Comparison of ENCODE assay signal across 17 cellular contexts in the genomic region with DNA sequence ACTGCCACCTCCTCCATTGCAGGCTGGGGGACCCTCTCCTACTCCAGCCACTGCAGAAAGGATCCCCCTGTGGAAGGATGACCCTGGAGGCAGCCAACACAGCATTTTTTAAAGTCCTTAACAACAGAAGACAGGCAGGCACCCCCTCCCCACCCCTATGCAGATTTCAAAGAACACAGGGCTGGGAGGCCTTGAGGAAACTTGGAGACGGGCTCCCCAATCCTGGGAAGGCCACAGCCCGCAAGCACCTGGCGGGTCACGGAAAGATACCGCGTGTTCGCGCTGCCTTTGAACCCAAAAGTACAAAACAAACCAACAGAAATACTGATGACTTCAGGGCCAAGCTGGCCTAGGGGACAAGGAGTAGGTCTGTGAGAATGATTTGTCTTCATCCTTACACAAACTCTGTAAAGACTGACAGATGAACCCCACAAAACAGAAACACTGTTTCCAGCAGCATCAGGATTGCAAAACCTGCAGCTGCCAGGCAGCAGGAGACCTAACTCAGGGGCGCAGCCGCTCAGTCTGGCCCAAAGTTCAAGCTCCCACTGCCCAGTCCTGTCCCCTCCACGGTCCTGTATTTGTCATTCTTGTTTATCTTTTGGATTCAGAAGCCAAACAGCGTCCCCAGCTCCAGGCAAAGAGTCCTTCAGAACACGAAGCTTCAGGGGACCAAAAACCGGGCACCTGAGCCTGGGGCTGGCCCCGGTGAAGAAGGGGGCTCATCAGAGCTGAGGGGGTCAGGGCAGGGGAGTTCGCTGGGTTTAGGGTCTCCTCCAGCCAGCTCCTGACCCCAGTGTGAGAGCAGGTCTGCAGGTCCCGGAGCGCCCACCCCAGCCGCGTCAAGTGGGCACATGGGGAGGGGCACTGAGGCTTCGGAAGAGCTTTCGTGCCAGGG. TPM values are rescaled to one million over a fixed set of nuclear protein-coding genes. Genes with fewer than 3 reads are reported as not detected.
DNase-seq lines count a peak whose midpoint lies in the region; ATAC-seq, FAIRE-seq and TF ChIP-seq lines count a peak whose summit lies in the region.
"Had no signal": no experiment of that assay in that cellular context is flagged by ENCODE, and none has a peak within 500 bp of the region (broad histone marks: within the 10 kb centered on the region; RNA-seq: fewer than 3 reads in every experiment).

No MANE protein-coding gene starts in this region.

- H3K36me3 ChIP-seq in SK-N-SH (replicated peaks in 1 of 2; ENCODE audit: control insufficient read depth in 1 of 2, insufficient read depth in 2 of 2, low read length in 1 of 2) (no peaks in the 10 kb centered on the region), H1 (ENCODE audit: control insufficient read depth in 2 of 4, insufficient read depth in 4 of 4, low read length in 3 of 4) (no peaks in the 10 kb centered on the region), mesenchymal stem cell (ENCODE audit: control insufficient read depth in 1 of 2, insufficient read depth in 2 of 2, low read depth in 1 of 2, low read length in 2 of 2) (peaks cover 0 to 69% of the 10 kb centered on the region in 2 experiments), thoracic aorta (no peaks in the 10 kb centered on the region), mammary epithelial cell (ENCODE audit: insufficient read depth, low read length) (no peaks in the 10 kb centered on the region)
- H3K36me3 ChIP-seq: neutrophil had no signal

- H2AFZ ChIP-seq in SK-N-SH (ENCODE audit: low read depth) (no peak overlapping the region), H1 (ENCODE audit: low read length) (no peak overlapping the region), mesenchymal stem cell (ENCODE audit: low read depth, low read length) (no peak overlapping the region), mammary epithelial cell (ENCODE audit: low read depth, low read length) (no peak overlapping the region)

- TF ChIP-seq CTCF in SK-N-SH (IDR thresholded peaks at IDR 0.05) (no peak), H1 (IDR thresholded peaks at IDR 0.05; ENCODE audit: control extremely low read depth in 1 of 3, insufficient read depth in 1 of 3, low read depth in 1 of 3, low read length in 3 of 3) (no peak), thoracic aorta (IDR thresholded peaks at IDR 0.05) (no peak), mammary epithelial cell (conservative IDR thresholded peaks at IDR 0.05 in 1 of 2, IDR thresholded peaks at IDR 0.05 in 1 of 2; ENCODE audit: extremely low read depth in 1 of 2, insufficient read depth in 1 of 2, low read depth in 1 of 2, low read length in 2 of 2) (no peak)

- 91% methylated on average over 19 of the region's 22 CpGs for WGBS in SK-N-SH (ENCODE audit: low lambda C conversion rate)
- 88% methylated on average over 22 of the region's 22 CpGs; no CpG with 5 or more reads in 1 of the 2 experiments for WGBS in H1 (ENCODE audit: extremely low coverage in 1 of 2, insufficient coverage in 1 of 2, insufficient read length in 1 of 2, insufficient replicate concordance in 2 of 2, low coverage in 1 of 2, low lambda C conversion rate in 2 of 2, missing lambda C conversion rate in 1 of 2), 2 experiments
- 91% methylated on average over 17 of the region's 22 CpGs for WGBS in mesenchymal stem cell
- WGBS in mammary epithelial cell (ENCODE audit: low coverage, missing lambda C conversion rate), result 96% methylated on average over 22 of the region's 22 CpGs

- no peak overlapping the region for H3K4ac ChIP-seq in H1 (replicated peaks; ENCODE audit: insufficient read length, low read depth, low read length)
- H3K4ac ChIP-seq in mesenchymal stem cell (ENCODE audit: low read depth in 1 of 2, low read length in 2 of 2), result no peak overlapping the region

- CTCF ChIA-PET in SK-N-SH (lab: Yijun Ruan, JAX) (interaction anchor here (0.6 to 0.9 kb wide), 2 partner anchors 13 to 16 kb away, joined by 3 read pairs; no protein-coding TSS in a partner anchor), H1 (lab: Charles Lee; ENCODE audit: partially characterized antibody) (interaction anchor here (1.2 to 4.9 kb wide), 4 partner anchors 17 to 196 kb away, joined by 3 to 22 read pairs (median 4); no protein-coding TSS in a partner anchor), mammary epithelial cell (lab: Charles Lee; ENCODE audit: low non-redundant PET) (no interaction called here)

- no peaks in the 10 kb centered on the region for H3K9me3 Mint-ChIP-seq in activated naive CD8-positive, alpha-beta T cell treated with anti-CD3 and anti-CD28 coated beads for 36 hours
- H3K9me3 Mint-ChIP-seq in activated T-cell treated with anti-CD3 and anti-CD28 coated beads, Interleukin-2, amount 50 U/mL, for 72 hours, result no peaks in the 10 kb centered on the region
- H3K9me3 Mint-ChIP-seq: activated T-helper 2 cell treated with anti-CD3 and anti-CD28 coated beads, Interferon-gamma antibody, Interleukin-2, Interleukin-4, amounts not matched to agents 10 μg/mL and 5 μg/mL and 100 μg/mL, durations not matched to agents 14 hours and 24 hours and 36 hours; CD14-positive monocyte had no signal

- peaks cover 100% of the 10 kb centered on the region for H4K20me1 ChIP-seq in SK-N-SH (ENCODE audit: insufficient read depth)
- peaks cover 43 to 53% of the 10 kb centered on the region in 2 experiments for H4K20me1 ChIP-seq in H1 (replicated peaks in 1 of 2; ENCODE audit: control insufficient read depth in 1 of 2, insufficient read depth in 2 of 2, low read length in 2 of 2)
- H4K20me1 ChIP-seq in mammary epithelial cell (ENCODE audit: insufficient read depth, low read length), result peaks cover 38% of the 10 kb centered on the region

- H4K91ac ChIP-seq in H1 (replicated peaks; ENCODE audit: insufficient read length, low read length), result no peak overlapping the region
- no peak overlapping the region for H4K91ac ChIP-seq in mesenchymal stem cell (ENCODE audit: low read length)

- H2BK12ac ChIP-seq in H1 (ENCODE audit: low read depth, low read length) (no peak overlapping the region), mesenchymal stem cell (ENCODE audit: low read length in 2 of 2) (peak overlapping the region; percentile 29 to 53)

- no peaks in the 10 kb centered on the region for H3K9me2 ChIP-seq in SK-N-SH

- dilution Hi-C loops in mammary epithelial cell (cut with HindIII; ENCODE audit: low sequenced_read_pairs), result loop anchor here (5.0 kb wide), 1 partner anchor 91 kb away; no protein-coding TSS in a partner anchor

- ATAC-seq in SK-N-SH treated with all-trans-retinoic acid at 6 μM for 48 hours (no peak), thoracic aorta (ENCODE audit: insufficient number of reproducible peaks, low FRiP score, low read depth) (no peak)
- ATAC-seq in activated T-cell treated with anti-CD3 and anti-CD28 coated beads, Interleukin-2, amount 50 U/mL, for 72 hours (replicated peaks in 1 of 2), result no peak
- ATAC-seq: stimulated activated naive CD8-positive, alpha-beta T cell treated with anti-CD3 and anti-CD28 coated beads, Interleukin-15, Interleukin-2, amounts not matched to agents 100 U/mL and 50 U/mL, for 24 hours had no signal

- no peak for TF ChIP-seq POLR2A in H1 (IDR thresholded peaks at IDR 0.05; ENCODE audit: control extremely low read depth in 1 of 2, low read depth in 2 of 2, low read length in 2 of 2)

- no peaks in the 10 kb centered on the region for H3K27me3 Mint-ChIP-seq in activated naive CD8-positive, alpha-beta T cell treated with anti-CD3 and anti-CD28 coated beads for 36 hours
- H3K27me3 Mint-ChIP-seq in activated T-cell treated with anti-CD3 and anti-CD28 coated beads, Interleukin-2, amount 50 U/mL, for 72 hours (ENCODE audit: low read depth), result no peaks in the 10 kb centered on the region

- no peak overlapping the region for H3K14ac ChIP-seq in H1 (ENCODE audit: insufficient read length)
- H3K14ac ChIP-seq in mesenchymal stem cell (ENCODE audit: low read length in 2 of 2), result no peak overlapping the region

- POLR2A ChIA-PET in SK-N-SH (lab: Yijun Ruan, JAX) (no interaction called here), H1 (lab: Charles Lee; ENCODE audit: partially characterized antibody) (interaction anchor here (1.2 kb wide), 1 partner anchor 15 kb away, joined by 5 read pairs; no protein-coding TSS in a partner anchor)

- no TSS peak for BruUV-seq in mammary epithelial cell (replicated peaks; lab: Mats Ljungman, UMichigan)

- peaks cover 4% of the 10 kb centered on the region for H3F3A ChIP-seq in SK-N-SH (replicated peaks; ENCODE audit: insufficient read depth)

- no peak overlapping the region for H3K4me3 ChIP-seq in SK-N-SH (ENCODE audit: low read depth in 2 of 2, low read length in 1 of 2)
- no peak overlapping the region for H3K4me3 ChIP-seq in H1 (ENCODE audit: extremely low read depth in 1 of 4, insufficient read depth in 2 of 4, low read depth in 3 of 4, low read length in 4 of 4)
- peak overlapping the region in 1 of 2 experiments; percentile 69 for H3K4me3 ChIP-seq in mesenchymal stem cell (ENCODE audit: insufficient read depth in 1 of 2, low read depth in 1 of 2, low read length in 2 of 2)
- peak overlapping the region; percentile 61 for H3K4me3 ChIP-seq in thoracic aorta
- H3K4me3 ChIP-seq in mammary epithelial cell (replicated peaks in 1 of 3; ENCODE audit: insufficient read depth in 1 of 3, low read depth in 2 of 3, low read length in 3 of 3), result no peak overlapping the region
- H3K4me3 ChIP-seq: lung had no signal

- H3K9ac ChIP-seq in SK-N-SH (no peak overlapping the region), H1 (replicated peaks in 1 of 4; ENCODE audit: extremely low read depth in 1 of 4, low read depth in 3 of 4, low read length in 3 of 4) (no peak overlapping the region), mesenchymal stem cell (ENCODE audit: low read length) (peak overlapping the region; percentile 68), mammary epithelial cell (ENCODE audit: insufficient read depth, low read length) (no peak overlapping the region)

- DNase-seq in SK-N-SH (peak; percentile 25), H1 (ENCODE audit: low read depth in 1 of 2, low spot score in 2 of 2) (no peak), mesenchymal stem cell (no peak), thoracic aorta (ENCODE audit: low spot score) (no peak), mammary epithelial cell (no peak)
- no peak for DNase-seq in activated naive CD8-positive, alpha-beta T cell treated with anti-CD3 and anti-CD28 coated beads for 36 hours
- no peak for DNase-seq in activated T-cell treated with anti-CD3 and anti-CD28 coated beads, Interleukin-2, amount 50 U/mL, for 72 hours
- DNase-seq: activated CD4-positive, alpha-beta T cell treated with anti-CD3 and anti-CD28 coated beads, Interleukin-2, amount 50 U/mL, for 4 hours; GOT3; stimulated activated naive CD8-positive, alpha-beta T cell treated with anti-CD3 and anti-CD28 coated beads, Interleukin-15, Interleukin-2, amounts not matched to agents 100 U/mL and 50 U/mL, for 24 hours had no signal

- no peak overlapping the region for H2BK5ac ChIP-seq in H1 (ENCODE audit: low read depth, low read length)
- no peak overlapping the region for H2BK5ac ChIP-seq in mesenchymal stem cell (ENCODE audit: low read depth, low read length, poor library complexity, severe bottlenecking)

- no peak for FAIRE-seq in H1 (lab: Jason Lieb, UNC)

- H3K9me3 ChIP-seq in SK-N-SH, result no peaks in the 10 kb centered on the region
- no peaks in the 10 kb centered on the region for H3K9me3 ChIP-seq in H1 (ENCODE audit: insufficient read depth in 2 of 2, low read depth in 1 of 2, low read length in 1 of 2)
- H3K9me3 ChIP-seq in mesenchymal stem cell (ENCODE audit: control insufficient read depth, low read length), result no peaks in the 10 kb centered on the region
- no peaks in the 10 kb centered on the region for H3K9me3 ChIP-seq in thoracic aorta
- no peaks in the 10 kb centered on the region for H3K9me3 ChIP-seq in mammary epithelial cell (replicated peaks; ENCODE audit: insufficient read depth, low read length)
- H3K9me3 ChIP-seq: neutrophil had no signal

- H3K18ac ChIP-seq in H1 (ENCODE audit: extremely low read depth, low read length) (no peak overlapping the region), mesenchymal stem cell (ENCODE audit: low read depth in 1 of 2, low read length in 2 of 2) (peak overlapping the region; percentile 29 to 61)

- peaks cover 33% of the 10 kb centered on the region for H3K79me1 ChIP-seq in H1 (ENCODE audit: low read depth, low read length)
- H3K79me1 ChIP-seq in mesenchymal stem cell (replicated peaks; ENCODE audit: low read length, poor library complexity, severe bottlenecking), result peaks cover 3% of the 10 kb centered on the region

- TF ChIP-seq RAD21 in SK-N-SH (IDR thresholded peaks at IDR 0.05; ENCODE audit: low read length) (no peak), H1 (IDR thresholded peaks at IDR 0.05 in 1 of 2, conservative IDR thresholded peaks at IDR 0.05 in 1 of 2; ENCODE audit: low read depth in 2 of 2, low read length in 2 of 2) (no peak)

- H2BK15ac ChIP-seq in H1 (ENCODE audit: low read length) (no peak overlapping the region), mesenchymal stem cell (ENCODE audit: low read depth, poor library complexity, severe bottlenecking) (no peak overlapping the region)

- intact Hi-C loops in mammary epithelial cell (cut with micrococcal nuclease), result no loop called here

- H3K27ac ChIP-seq in SK-N-SH (ENCODE audit: low read depth in 2 of 2, low read length in 1 of 2) (no peak overlapping the region), H1 (ENCODE audit: low read depth, low read length) (no peak overlapping the region), mesenchymal stem cell (ENCODE audit: low read length, poor library complexity, severe bottlenecking) (peak overlapping the region; percentile 66), thoracic aorta (no peak overlapping the region), mammary epithelial cell (ENCODE audit: insufficient read depth, low read depth, low read length) (no peak overlapping the region)
- H3K27ac ChIP-seq: 22Rv1, neutrophil had no signal

- no peak overlapping the region for H3K27ac Mint-ChIP-seq in activated naive CD8-positive, alpha-beta T cell treated with anti-CD3 and anti-CD28 coated beads for 36 hours
- no peak overlapping the region for H3K27ac Mint-ChIP-seq in activated T-cell treated with anti-CD3 and anti-CD28 coated beads, Interleukin-2, amount 50 U/mL, for 72 hours
- H3K27ac Mint-ChIP-seq: activated T-helper 2 cell treated with anti-CD3 and anti-CD28 coated beads, Interferon-gamma antibody, Interleukin-2, Interleukin-4, amounts not matched to agents 10 μg/mL and 5 μg/mL and 100 μg/mL, durations not matched to agents 14 hours and 24 hours and 36 hours; CD14-positive monocyte had no signal

- no peak overlapping the region for H3K4me3 Mint-ChIP-seq in activated naive CD8-positive, alpha-beta T cell treated with anti-CD3 and anti-CD28 coated beads for 36 hours
- no peak overlapping the region for H3K4me3 Mint-ChIP-seq in activated T-cell treated with anti-CD3 and anti-CD28 coated beads, Interleukin-2, amount 50 U/mL, for 72 hours

- H3K36me3 Mint-ChIP-seq in activated naive CD8-positive, alpha-beta T cell treated with anti-CD3 and anti-CD28 coated beads for 36 hours, result no peaks in the 10 kb centered on the region
- no peaks in the 10 kb centered on the region for H3K36me3 Mint-ChIP-seq in activated T-cell treated with anti-CD3 and anti-CD28 coated beads, Interleukin-2, amount 50 U/mL, for 72 hours (ENCODE audit: insufficient read depth in 2 of 2)

- peaks cover 0 to 48% of the 10 kb centered on the region in 2 experiments; a peak in 1 of 4 replicates for H3K4me1 ChIP-seq in SK-N-SH (ENCODE audit: control insufficient read depth in 1 of 2, insufficient read depth in 2 of 2, low read depth in 1 of 2, low read length in 1 of 2)
- peaks cover 0 to 18% (median 8%) of the 10 kb centered on the region in 4 experiments; a peak in 5 of 7 replicates for H3K4me1 ChIP-seq in H1 (replicated peaks in 1 of 4; ENCODE audit: control insufficient read depth in 3 of 4, insufficient read depth in 4 of 4, low read length in 3 of 4)
- H3K4me1 ChIP-seq in mesenchymal stem cell (ENCODE audit: control insufficient read depth, insufficient read depth, low read depth, low read length), result peaks cover 85% of the 10 kb centered on the region
- H3K4me1 ChIP-seq in thoracic aorta (ENCODE audit: control insufficient read depth in 1 of 2, low read depth in 2 of 2), result peaks cover 7 to 14% of the 10 kb centered on the region in 2 donors
- no peaks in the 10 kb centered on the region for H3K4me1 ChIP-seq in mammary epithelial cell (ENCODE audit: insufficient read depth, low read length)

- H2BK120ac ChIP-seq in H1 (replicated peaks; ENCODE audit: low read depth, low read length), result no peak overlapping the region
- no peak overlapping the region for H2BK120ac ChIP-seq in mesenchymal stem cell (ENCODE audit: low read depth, low read length)

- H3K79me2 ChIP-seq in SK-N-SH (ENCODE audit: insufficient read depth) (peaks cover 100% of the 10 kb centered on the region), H1 (ENCODE audit: control insufficient read depth in 1 of 2, insufficient read depth in 2 of 2, low read length in 2 of 2) (peaks cover 11 to 98% of the 10 kb centered on the region in 2 experiments; a peak in 3 of 4 replicates), mammary epithelial cell (ENCODE audit: insufficient read depth, low read length) (peaks cover 100% of the 10 kb centered on the region)

- no peaks in the 10 kb centered on the region for H3K4me1 Mint-ChIP-seq in activated naive CD8-positive, alpha-beta T cell treated with anti-CD3 and anti-CD28 coated beads for 36 hours
- H3K4me1 Mint-ChIP-seq in activated T-cell treated with anti-CD3 and anti-CD28 coated beads, Interleukin-2, amount 50 U/mL, for 72 hours (ENCODE audit: low read depth), result no peaks in the 10 kb centered on the region

- no peak overlapping the region for H2AK5ac ChIP-seq in H1 (ENCODE audit: low read depth, low read length)
- no peak overlapping the region for H2AK5ac ChIP-seq in mesenchymal stem cell (ENCODE audit: low read length, severe bottlenecking)

- H3K23me2 ChIP-seq in H1 (ENCODE audit: low read depth, low read length), result no peaks in the 10 kb centered on the region

- peak overlapping the region; percentile 35; the same call in 1 of the 2 replicates for H4K8ac ChIP-seq in H1 (ENCODE audit: extremely low read depth, insufficient read depth, low read length)
- peak overlapping the region; percentile 31 for H4K8ac ChIP-seq in mesenchymal stem cell (ENCODE audit: low read length)

- H2BK20ac ChIP-seq in H1 (ENCODE audit: low read length), result no peak overlapping the region

- no peak overlapping the region for H4K5ac ChIP-seq in H1 (ENCODE audit: insufficient read length, low read depth, low read length)

- in situ Hi-C loops in mammary epithelial cell (cut with MboI; ENCODE audit: low sequenced_read_pairs in 2 of 2), result no loop called here

- H3K23ac ChIP-seq in H1 (ENCODE audit: insufficient read length) (no peak overlapping the region), mesenchymal stem cell (ENCODE audit: low read length in 2 of 2) (no peak overlapping the region)

- H3K27me3 ChIP-seq in SK-N-SH (ENCODE audit: insufficient read depth) (no peaks in the 10 kb centered on the region), H1 (replicated peaks in 1 of 4; ENCODE audit: control insufficient read depth in 3 of 4, extremely low read depth in 1 of 4, insufficient read depth in 3 of 4, low read length in 3 of 4) (no peaks in the 10 kb centered on the region), mesenchymal stem cell (ENCODE audit: control insufficient read depth in 1 of 2, insufficient read depth in 1 of 2, low read length in 2 of 2) (no peaks in the 10 kb centered on the region), thoracic aorta (replicated peaks; ENCODE audit: insufficient read depth) (no peaks in the 10 kb centered on the region), mammary epithelial cell (ENCODE audit: insufficient read depth, low read length) (no peaks in the 10 kb centered on the region)
- H3K27me3 ChIP-seq: dorsolateral prefrontal cortex had no signal

- H3K56ac ChIP-seq in H1 (replicated peaks; ENCODE audit: insufficient read length, low read depth, low read length), result no peak overlapping the region

- no peak for TF ChIP-seq EP300 in SK-N-SH (IDR thresholded peaks at IDR 0.05; ENCODE audit: borderline replicate concordance in 1 of 2, low read depth in 1 of 2, low read length in 1 of 2)
- TF ChIP-seq EP300 in H1 (IDR thresholded peaks at IDR 0.05; ENCODE audit: borderline replicate concordance in 1 of 2, low read depth in 2 of 2, low read length in 2 of 2), result no peak

- H3K4me2 ChIP-seq in SK-N-SH (no peak overlapping the region), H1 (ENCODE audit: insufficient read depth in 1 of 2, low read depth in 2 of 2, low read length in 2 of 2) (no peak overlapping the region), mesenchymal stem cell (ENCODE audit: low read length, poor library complexity, severe bottlenecking) (no peak overlapping the region), mammary epithelial cell (ENCODE audit: insufficient read depth, low read depth, low read length) (no peak overlapping the region)

RNA-seq across cellular contexts. Expression of a gene that starts 13.6 kb away (rescaled TPM):
- 12.9 and 14.9 TPM in 2 replicates for polyA plus RNA-seq in SK-N-SH (2012; rRNA removed)
- polyA plus RNA-seq in SK-N-SH (2012; cell fraction: cytosol; rRNA removed), result 9.1 and 12.6 TPM in 2 replicates
- polyA plus RNA-seq in SK-N-SH (2012; cell fraction: nucleus; rRNA removed), result 23.3 and 24.1 TPM in 2 replicates
- 34.6 and 37.6 TPM in 2 replicates for total RNA-seq in H1 (2021; fragmentation: NEBNext Ultra II Directional; extraction: Animal tissue kit (Norgen Biotek cat#: 25700))
- polyA plus RNA-seq in H1 (2011; rRNA removed), result 13.6 and 17.6 TPM in 2 replicates
- polyA plus RNA-seq in H1 (2011; cell fraction: cytosol; rRNA removed), result 20.6 TPM
- 40.6 TPM for polyA plus RNA-seq in H1 (2011; cell fraction: nucleus; rRNA removed)
- polyA plus RNA-seq in H1 (2012, experiment 1 of 2), result 20.5 to 32.6 TPM (median 30.1 TPM) in 4 replicates
- 11.5 TPM for polyA plus RNA-seq in H1 (2012, experiment 2 of 2)
- polyA plus RNA-seq in H1 (2013, experiment 1 of 2), result 15.7 TPM
- polyA plus RNA-seq in H1 (2013, experiment 2 of 2), result 15.9 TPM
- polyA minus RNA-seq in H1 (2011; rRNA and poly(A)+ RNA removed), result 28.1 and 28.9 TPM in 2 replicates
- 19.7 TPM for polyA minus RNA-seq in H1 (2011; cell fraction: cytosol; rRNA and poly(A)+ RNA removed)
- 22.4 TPM for polyA minus RNA-seq in H1 (2011; cell fraction: nucleus; rRNA and poly(A)+ RNA removed)
- polyA plus RNA-seq in mesenchymal stem cell (2013, experiment 1 of 2), result 11.6 TPM
- 11.1 TPM for polyA plus RNA-seq in mesenchymal stem cell (2013, experiment 2 of 2)
- 10 to 100 TPM; 10.1 to 11.5 TPM for total RNA-seq in thoracic aorta
- total RNA-seq in activated naive CD8-positive, alpha-beta T cell treated with anti-CD3 and anti-CD28 coated beads for 36 hours, result 1 to 10 TPM; 4.2 TPM
- 10 to 100 TPM; 32.5 to 60.1 TPM for total RNA-seq in mammary epithelial cell
- polyA plus RNA-seq in mammary epithelial cell, result 29.9 TPM
- 65.1 TPM for polyA minus RNA-seq in mammary epithelial cell
- 1 to 10 TPM; 4.6 to 5.1 TPM for total RNA-seq in activated T-cell treated with anti-CD3 and anti-CD28 coated beads, Interleukin-2, amount 50 U/mL, for 72 hours

RNA-seq across cellular contexts. Expression of a gene that starts 46.8 kb away (rescaled TPM):
- polyA plus RNA-seq in SK-N-SH (2012; rRNA removed) (21.6 and 23.1 TPM in 2 replicates), H1 (2011; rRNA removed) (12.7 and 13.6 TPM in 2 replicates), mammary epithelial cell (15.2 TPM)
- 22.9 and 26.1 TPM in 2 replicates for polyA plus RNA-seq in SK-N-SH (2012; cell fraction: cytosol; rRNA removed)
- 17.2 and 19.8 TPM in 2 replicates for polyA plus RNA-seq in SK-N-SH (2012; cell fraction: nucleus; rRNA removed)
- total RNA-seq in H1 (2021; fragmentation: NEBNext Ultra II Directional; extraction: Animal tissue kit (Norgen Biotek cat#: 25700)), result 17.2 and 20.2 TPM in 2 replicates
- polyA plus RNA-seq in H1 (2011; cell fraction: cytosol; rRNA removed), result 13.0 TPM
- polyA plus RNA-seq in H1 (2011; cell fraction: nucleus; rRNA removed), result 11.0 TPM
- polyA plus RNA-seq in H1 (2012, experiment 1 of 2), result 12.5 to 16.9 TPM (median 14.6 TPM) in 4 replicates
- polyA plus RNA-seq in H1 (2012, experiment 2 of 2), result 17.3 TPM
- polyA plus RNA-seq in H1 (2013, experiment 1 of 2), result 11.6 TPM
- polyA plus RNA-seq in H1 (2013, experiment 2 of 2), result 12.4 TPM
- 6.7 and 9.0 TPM in 2 replicates for polyA minus RNA-seq in H1 (2011; rRNA and poly(A)+ RNA removed)
- polyA minus RNA-seq in H1 (2011; cell fraction: cytosol; rRNA and poly(A)+ RNA removed), result 10.8 TPM
- 7.3 TPM for polyA minus RNA-seq in H1 (2011; cell fraction: nucleus; rRNA and poly(A)+ RNA removed)
- polyA plus RNA-seq in mesenchymal stem cell (2013, experiment 1 of 2), result 23.6 TPM
- polyA plus RNA-seq in mesenchymal stem cell (2013, experiment 2 of 2), result 26.5 TPM
- total RNA-seq in thoracic aorta (10 to 100 TPM in 1 of 2 donors, 1 to 10 TPM in 1; 8.8 to 14.6 TPM), mammary epithelial cell (10 to 100 TPM; 18.6 to 26.7 TPM)
- 10 to 100 TPM; 12.6 to 12.7 TPM for total RNA-seq in activated naive CD8-positive, alpha-beta T cell treated with anti-CD3 and anti-CD28 coated beads for 36 hours
- 4.5 TPM for polyA minus RNA-seq in mammary epithelial cell
- 10 to 100 TPM in 1 of 2 donors, 1 to 10 TPM in 1; 6.3 to 10.3 TPM for total RNA-seq in activated T-cell treated with anti-CD3 and anti-CD28 coated beads, Interleukin-2, amount 50 U/mL, for 72 hours
